ENCODE assay signal across 8 cellular contexts in the genomic region with DNA sequence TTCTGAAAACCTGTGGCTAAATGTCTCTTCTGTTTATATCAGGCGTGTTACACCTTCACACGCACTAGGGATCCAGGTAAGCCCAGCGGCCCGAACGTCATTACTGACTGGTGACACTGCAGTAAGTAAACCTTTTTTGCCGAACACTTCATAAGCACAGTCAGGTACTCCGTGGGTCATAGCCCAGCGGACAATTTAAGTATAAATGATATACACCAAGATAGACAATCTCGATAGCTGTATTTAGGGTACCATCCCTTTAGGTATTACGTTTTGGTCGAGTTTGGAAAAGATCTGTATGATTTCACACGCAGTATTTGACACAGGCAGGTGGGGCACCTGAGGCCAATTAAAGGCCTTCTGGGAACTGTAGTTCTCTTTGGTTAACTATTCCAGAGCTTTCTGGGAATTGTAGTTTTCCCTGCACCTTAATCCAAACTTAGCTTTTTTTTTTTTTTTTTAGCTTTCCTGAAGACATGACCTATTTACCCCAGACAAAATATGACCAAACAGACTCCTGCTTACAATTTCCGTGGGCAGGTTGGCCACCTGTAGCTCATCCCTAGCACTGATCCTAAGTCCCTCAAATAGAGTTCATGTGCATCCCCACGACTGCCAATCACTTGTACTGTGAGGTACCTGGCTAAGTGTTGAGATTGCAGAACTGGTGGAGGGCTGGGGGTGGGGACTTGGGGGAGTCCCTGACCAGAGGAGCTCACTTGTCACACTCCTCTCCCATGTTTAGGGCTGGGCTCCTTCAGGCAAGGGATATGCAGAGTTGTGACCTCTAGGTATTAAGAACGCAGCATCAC. TPM values are rescaled to one million over a fixed set of nuclear protein-coding genes. Genes with fewer than 3 reads are reported as not detected.
DNase-seq lines count a peak whose midpoint lies in the region; ATAC-seq and TF ChIP-seq lines count a peak whose summit lies in the region.

No MANE protein-coding gene starts in this region.

- no CpG with 5 or more reads among the region's 15 CpGs for WGBS in neuronal stem cell (ENCODE audit: extremely low coverage in 2 of 2, insufficient read length in 2 of 2, insufficient replicate concordance in 1 of 2), 2 donors

- H3K27ac Mint-ChIP-seq in CD14-positive monocyte = peak overlapping the region; percentile 85 to 95 (median 91)
- H3K27ac Mint-ChIP-seq in activated T-helper 2 cell treated with anti-CD3 and anti-CD28 coated beads, Interferon-gamma antibody, Interleukin-2, Interleukin-4, amounts not matched to agents 10 μg/mL and 5 μg/mL and 100 μg/mL, durations not matched to agents 14 hours and 24 hours and 36 hours = peak overlapping the region; percentile 92

- H4K8ac ChIP-seq in neuronal stem cell (ENCODE audit: low read depth, low read length) = no peak overlapping the region

- H3K4me1 Mint-ChIP-seq in CD14-positive monocyte = peaks cover 45% of the 10 kb centered on the region
- peaks cover 31% of the 10 kb centered on the region for H3K4me1 Mint-ChIP-seq in activated T-helper 2 cell treated with anti-CD3 and anti-CD28 coated beads, Interferon-gamma antibody, Interleukin-2, Interleukin-4, amounts not matched to agents 10 μg/mL and 5 μg/mL and 100 μg/mL, durations not matched to agents 14 hours and 24 hours and 36 hours (ENCODE audit: low read depth)

- H2BK15ac ChIP-seq in neuronal stem cell (ENCODE audit: low read length) = no peak overlapping the region

- in situ Hi-C loops in HAP-1 (cut with MboI; ENCODE audit: low sequenced_read_pairs) = no loop called here

- H3K4me3 ChIP-seq in HAP-1 (peak overlapping the region; percentile 94), neuronal stem cell (ENCODE audit: low read length in 2 of 2) (peak overlapping the region; percentile 84 to 86)

- peak overlapping the region; percentile 89 for H3K4me2 ChIP-seq in neuronal stem cell (ENCODE audit: insufficient read depth, low read length, poor library complexity, severe bottlenecking)

- ATAC-seq in foreskin keratinocyte = peak; percentile 46

- H3K79me1 ChIP-seq in neuronal stem cell (ENCODE audit: low read depth, low read length) = peaks cover 21% of the 10 kb centered on the region

- H3K23ac ChIP-seq in neuronal stem cell (ENCODE audit: low read depth, low read length, poor library complexity) = peak overlapping the region; percentile 50

- no peak overlapping the region for H2AK5ac ChIP-seq in neuronal stem cell (ENCODE audit: low read depth, low read length)

- H3K4me1 ChIP-seq in HAP-1 (peaks cover 9% of the 10 kb centered on the region), foreskin keratinocyte (peaks cover 5% of the 10 kb centered on the region), neuronal stem cell (ENCODE audit: control insufficient read depth in 2 of 2, insufficient read depth in 1 of 2, low read depth in 1 of 2, low read length in 2 of 2) (peaks cover 20 to 25% of the 10 kb centered on the region in 2 donors)

- no peak overlapping the region for H3K4ac ChIP-seq in neuronal stem cell (ENCODE audit: low read length)

- H2BK5ac ChIP-seq in neuronal stem cell (ENCODE audit: low read length) = no peak overlapping the region

- no peak overlapping the region for H2BK120ac ChIP-seq in neuronal stem cell (ENCODE audit: low read depth, low read length)

- no peaks in the 10 kb centered on the region for H3K9me3 Mint-ChIP-seq in CD14-positive monocyte
- no peaks in the 10 kb centered on the region for H3K9me3 Mint-ChIP-seq in activated T-helper 2 cell treated with anti-CD3 and anti-CD28 coated beads, Interferon-gamma antibody, Interleukin-2, Interleukin-4, amounts not matched to agents 10 μg/mL and 5 μg/mL and 100 μg/mL, durations not matched to agents 14 hours and 24 hours and 36 hours

- H4K91ac ChIP-seq in neuronal stem cell (ENCODE audit: low read depth, low read length, poor library complexity) = no peak overlapping the region

- H3K18ac ChIP-seq in neuronal stem cell (ENCODE audit: low read length) = no peak overlapping the region

- intact Hi-C loops in CD14-positive monocyte (cut with micrococcal nuclease) = loop anchor here (5.0 kb wide), 3 partner anchors 36 to 59 kb away; a partner anchor contains a TSS
- intact Hi-C loops in activated T-helper 2 cell treated with anti-CD3 and anti-CD28 coated beads, Interferon-gamma antibody, Interleukin-2, Interleukin-4, amounts not matched to agents 10 μg/mL and 5 μg/mL and 100 μg/mL, durations not matched to agents 14 hours and 24 hours and 36 hours (cut with micrococcal nuclease) = loop anchor here (5.0 kb wide), 2 partner anchors 66 to 231 kb away; a partner anchor contains a TSS

- DNase-seq in CD14-positive monocyte (ENCODE audit: low spot score) (no peak), HAP-1 (ENCODE audit: low spot score in 2 of 2) (peak; percentile 36 to 73), NCI-H748 (lab: John Stamatoyannopoulos, UW; ENCODE audit: unreplicated experiment) (peak; percentile 80), foreskin keratinocyte (peak; percentile 54 to 68), neuronal stem cell (ENCODE audit: low spot score) (peak; percentile 23), iPS-NIHi7 (ENCODE audit: extremely low spot score) (no peak), AG08396 (ENCODE audit: low spot score) (no peak)
- DNase-seq in activated T-helper 2 cell treated with anti-CD3 and anti-CD28 coated beads, Interferon-gamma antibody, Interleukin-2, Interleukin-4, amounts not matched to agents 10 μg/mL and 5 μg/mL and 100 μg/mL, durations not matched to agents 14 hours and 24 hours and 36 hours (ENCODE audit: low spot score) = no peak

- H3K27me3 Mint-ChIP-seq in CD14-positive monocyte (ENCODE audit: low read depth in 3 of 3) = peaks cover 3 to 9% (median 4%) of the 10 kb centered on the region in 3 donors
- no peaks in the 10 kb centered on the region for H3K27me3 Mint-ChIP-seq in activated T-helper 2 cell treated with anti-CD3 and anti-CD28 coated beads, Interferon-gamma antibody, Interleukin-2, Interleukin-4, amounts not matched to agents 10 μg/mL and 5 μg/mL and 100 μg/mL, durations not matched to agents 14 hours and 24 hours and 36 hours (ENCODE audit: low read depth)

- TF ChIP-seq CTCF in CD14-positive monocyte (IDR thresholded peaks at IDR 0.05) = no peak
- peak; percentile 45 for TF ChIP-seq CTCF in foreskin keratinocyte (conservative IDR thresholded peaks at IDR 0.05)

- H3K9me3 ChIP-seq in HAP-1 (no peaks in the 10 kb centered on the region), neuronal stem cell (replicated peaks in 1 of 2; ENCODE audit: control insufficient read depth in 2 of 2, insufficient read depth in 1 of 2, low read depth in 1 of 2, low read length in 2 of 2) (no peaks in the 10 kb centered on the region)

- peaks cover 8 to 14% of the 10 kb centered on the region in 2 donors for H3K36me3 Mint-ChIP-seq in CD14-positive monocyte
- H3K36me3 Mint-ChIP-seq in activated T-helper 2 cell treated with anti-CD3 and anti-CD28 coated beads, Interferon-gamma antibody, Interleukin-2, Interleukin-4, amounts not matched to agents 10 μg/mL and 5 μg/mL and 100 μg/mL, durations not matched to agents 14 hours and 24 hours and 36 hours (ENCODE audit: low read depth) = peaks cover 26% of the 10 kb centered on the region

- H3K4me3 Mint-ChIP-seq in CD14-positive monocyte = peak overlapping the region; percentile 94 to 97
- peak overlapping the region; percentile 98 for H3K4me3 Mint-ChIP-seq in activated T-helper 2 cell treated with anti-CD3 and anti-CD28 coated beads, Interferon-gamma antibody, Interleukin-2, Interleukin-4, amounts not matched to agents 10 μg/mL and 5 μg/mL and 100 μg/mL, durations not matched to agents 14 hours and 24 hours and 36 hours (ENCODE audit: low read depth)

- H3K36me3 ChIP-seq in HAP-1 (replicated peaks) (peaks cover 24% of the 10 kb centered on the region), neuronal stem cell (replicated peaks in 1 of 2; ENCODE audit: control insufficient read depth in 2 of 2, insufficient read depth in 2 of 2, low read length in 2 of 2) (peaks cover 23 to 55% of the 10 kb centered on the region in 2 donors)

- H3K14ac ChIP-seq in neuronal stem cell (ENCODE audit: low read length) = no peak overlapping the region

- H3K9ac ChIP-seq in neuronal stem cell (ENCODE audit: low read depth, low read length, poor library complexity) = peak overlapping the region; percentile 65

- H2AFZ ChIP-seq in neuronal stem cell (ENCODE audit: low read length) = peak overlapping the region; percentile 88

- H3K27me3 ChIP-seq in HAP-1 (ENCODE audit: low read depth) (no peaks in the 10 kb centered on the region), foreskin keratinocyte (no peaks in the 10 kb centered on the region), neuronal stem cell (ENCODE audit: control insufficient read depth in 3 of 3, insufficient read depth in 3 of 3, low read depth in 1 of 3, low read length in 3 of 3) (no peaks in the 10 kb centered on the region)

- no peak overlapping the region for H2BK12ac ChIP-seq in neuronal stem cell (ENCODE audit: low read length)

- H3K27ac ChIP-seq in foreskin keratinocyte = peak overlapping the region; percentile 4
- peak overlapping the region; percentile 50 for H3K27ac ChIP-seq in neuronal stem cell (replicated peaks; ENCODE audit: low read length)

RNA-seq across cellular contexts. Expression of a gene that starts 0.9 kb away (rescaled TPM):
- polyA plus RNA-seq in CD14-positive monocyte = 10 to 100 TPM in 1 of 2 donors, 1 to 10 TPM in 1; 9.9 to 16.0 TPM
- total RNA-seq in activated T-helper 2 cell treated with anti-CD3 and anti-CD28 coated beads, Interferon-gamma antibody, Interleukin-2, Interleukin-4, amounts not matched to agents 10 μg/mL and 5 μg/mL and 100 μg/mL, durations not matched to agents 14 hours and 24 hours and 36 hours = 76.3 and 76.5 TPM in 2 replicates
- total RNA-seq in foreskin keratinocyte = 42.5 and 42.6 TPM in 2 replicates
- 37.8 and 38.2 TPM in 2 replicates for polyA plus RNA-seq in foreskin keratinocyte
- 119 TPM for polyA plus RNA-seq in neuronal stem cell (2013, experiment 1 of 2)
- 117 TPM for polyA plus RNA-seq in neuronal stem cell (2013, experiment 2 of 2)

RNA-seq across cellular contexts. Expression of a gene that starts 3.5 kb away (rescaled TPM):
- not detected for polyA plus RNA-seq in CD14-positive monocyte
- 4.8 and 4.9 TPM in 2 replicates for total RNA-seq in activated T-helper 2 cell treated with anti-CD3 and anti-CD28 coated beads, Interferon-gamma antibody, Interleukin-2, Interleukin-4, amounts not matched to agents 10 μg/mL and 5 μg/mL and 100 μg/mL, durations not matched to agents 14 hours and 24 hours and 36 hours
- 2.0 and 2.6 TPM in 2 replicates for total RNA-seq in foreskin keratinocyte
- polyA plus RNA-seq in foreskin keratinocyte = 2.7 and 3.5 TPM in 2 replicates
- 26.7 TPM for polyA plus RNA-seq in neuronal stem cell (2013, experiment 1 of 2)
- 26.3 TPM for polyA plus RNA-seq in neuronal stem cell (2013, experiment 2 of 2)

RNA-seq across cellular contexts. Expression of a gene that starts 19.6 kb away (rescaled TPM):
- polyA plus RNA-seq in CD14-positive monocyte (under 1 TPM in 1 of 2 donors, not detected in 1; 0.09 TPM), foreskin keratinocyte (0.16 and 0.27 TPM in 2 replicates)
- 0.18 TPM in 1 of 2 replicates, not detected in the other for total RNA-seq in activated T-helper 2 cell treated with anti-CD3 and anti-CD28 coated beads, Interferon-gamma antibody, Interleukin-2, Interleukin-4, amounts not matched to agents 10 μg/mL and 5 μg/mL and 100 μg/mL, durations not matched to agents 14 hours and 24 hours and 36 hours
- 0.25 and 0.37 TPM in 2 replicates for total RNA-seq in foreskin keratinocyte
- polyA plus RNA-seq in neuronal stem cell (2013, experiment 1 of 2) = 1.4 TPM
- polyA plus RNA-seq in neuronal stem cell (2013, experiment 2 of 2) = 1.4 TPM

RNA-seq across cellular contexts. Expression of a gene that starts 29.1 kb away (rescaled TPM):
- polyA plus RNA-seq in CD14-positive monocyte = 1 to 10 TPM; 5.4 to 6.5 TPM
- total RNA-seq in activated T-helper 2 cell treated with anti-CD3 and anti-CD28 coated beads, Interferon-gamma antibody, Interleukin-2, Interleukin-4, amounts not matched to agents 10 μg/mL and 5 μg/mL and 100 μg/mL, durations not matched to agents 14 hours and 24 hours and 36 hours = 1.1 and 1.4 TPM in 2 replicates
- not detected in 2 replicates for total RNA-seq in foreskin keratinocyte
- 0.07 and 0.09 TPM in 2 replicates for polyA plus RNA-seq in foreskin keratinocyte
- polyA plus RNA-seq in neuronal stem cell (2013, experiment 1 of 2) = 1.3 TPM
- 1.00 TPM for polyA plus RNA-seq in neuronal stem cell (2013, experiment 2 of 2)

RNA-seq across cellular contexts. Expression of a gene that starts 35.8 kb away (rescaled TPM):
- polyA plus RNA-seq in CD14-positive monocyte (10 to 100 TPM; 81.8 to 89.5 TPM), foreskin keratinocyte (28.8 and 33.0 TPM in 2 replicates)
- total RNA-seq in activated T-helper 2 cell treated with anti-CD3 and anti-CD28 coated beads, Interferon-gamma antibody, Interleukin-2, Interleukin-4, amounts not matched to agents 10 μg/mL and 5 μg/mL and 100 μg/mL, durations not matched to agents 14 hours and 24 hours and 36 hours = 21.3 and 21.6 TPM in 2 replicates
- 27.7 and 30.8 TPM in 2 replicates for total RNA-seq in foreskin keratinocyte
- polyA plus RNA-seq in neuronal stem cell (2013, experiment 1 of 2) = 34.6 TPM
- polyA plus RNA-seq in neuronal stem cell (2013, experiment 2 of 2) = 36.0 TPM

Comparison
In these comparisons a context has a peak if more than half of its experiments do, and no peak if none do; other contexts are left out.
1. DNase-seq: peak in HAP-1 (2 of 2), NCI-H748 (single experiment), foreskin keratinocyte (2 of 2) and neuronal stem cell (single experiment); none in CD14-positive monocyte (single experiment), activated T-helper 2 cell treated with anti-CD3 and anti-CD28 coated beads, Interferon-gamma antibody, Interleukin-2, Interleukin-4, amounts not matched to agents 10 μg/mL and 5 μg/mL and 100 μg/mL, durations not matched to agents 14 hours and 24 hours and 36 hours (single experiment), iPS-NIHi7 (single experiment) and AG08396 (single experiment).